Comparison of ENCODE assay signal across 8 cellular contexts in genomic region chr6:41723178-41723935, GRCh38. TPM values are rescaled to one million over a fixed set of nuclear protein-coding genes. Genes with fewer than 3 reads are reported as not detected.
DNase-seq lines count a peak whose midpoint lies in the region; ATAC-seq lines count a peak whose summit lies in the region.

No MANE protein-coding gene starts in this region.

- H3K4me1 Mint-ChIP-seq in activated naive CD8-positive, alpha-beta T cell treated with anti-CD3 and anti-CD28 coated beads for 36 hours: peaks cover 6% of the 10 kb centered on the region

- intact Hi-C loops in right cardiac atrium (cut with DNase I): no loop called here

- H3K36me3 ChIP-seq in skeletal muscle tissue (ENCODE audit: control insufficient read depth in 3 of 3, insufficient read depth in 3 of 3, low read length in 3 of 3): no peaks in the 10 kb centered on the region

- H3K27me3 ChIP-seq in right cardiac atrium (ENCODE audit: control insufficient read depth, insufficient read depth) (no peaks in the 10 kb centered on the region), skeletal muscle tissue (ENCODE audit: control insufficient read depth in 3 of 3, insufficient read depth in 3 of 3, low read length in 3 of 3) (no peaks in the 10 kb centered on the region)

- H3K4me3 ChIP-seq in Jurkat, Clone E6-1 (ENCODE audit: low read length): no peak overlapping the region
- no peak overlapping the region for H3K4me3 ChIP-seq in right cardiac atrium (ENCODE audit: low read length)
- peak overlapping the region; percentile 24 to 50 (median 41) for H3K4me3 ChIP-seq in skeletal muscle tissue (ENCODE audit: low read length in 3 of 3)

- peak overlapping the region; percentile 66 for H3K27ac Mint-ChIP-seq in activated naive CD8-positive, alpha-beta T cell treated with anti-CD3 and anti-CD28 coated beads for 36 hours

- H3K27ac ChIP-seq in right cardiac atrium (ENCODE audit: low read length) (peak overlapping the region; percentile 49), skeletal muscle tissue (ENCODE audit: low read depth, low read length) (peak overlapping the region; percentile 82)

- no peaks in the 10 kb centered on the region for H3K27me3 Mint-ChIP-seq in activated naive CD8-positive, alpha-beta T cell treated with anti-CD3 and anti-CD28 coated beads for 36 hours

- no peaks in the 10 kb centered on the region for H3K9me3 Mint-ChIP-seq in activated naive CD8-positive, alpha-beta T cell treated with anti-CD3 and anti-CD28 coated beads for 36 hours

- H3K4me3 Mint-ChIP-seq in activated naive CD8-positive, alpha-beta T cell treated with anti-CD3 and anti-CD28 coated beads for 36 hours: no peak overlapping the region

- DNase-seq in GM04504 (ENCODE audit: low read depth) (peak; percentile 84), right cardiac atrium (peak; percentile 83 to 90 (median 89))
- peak; percentile 54 for DNase-seq in Jurkat, Clone E6-1 (ENCODE audit: low read depth, low spot score)
- no peak for DNase-seq in activated naive CD8-positive, alpha-beta T cell treated with anti-CD3 and anti-CD28 coated beads for 36 hours
- no peak for DNase-seq in activated CD4-positive, alpha-beta T cell treated with anti-CD3 and anti-CD28 coated beads, Interleukin-2, amount 50 U/mL, for 1 hour
- no peak for DNase-seq in activated CD4-positive, alpha-beta T cell treated with anti-CD3 and anti-CD28 coated beads for 4 hours

- no peaks in the 10 kb centered on the region for H3K9me3 ChIP-seq in right cardiac atrium (ENCODE audit: control insufficient read depth, low read length)
- no peaks in the 10 kb centered on the region for H3K9me3 ChIP-seq in skeletal muscle tissue (ENCODE audit: control insufficient read depth in 3 of 3, low read length in 3 of 3)

- H3K36me3 Mint-ChIP-seq in activated naive CD8-positive, alpha-beta T cell treated with anti-CD3 and anti-CD28 coated beads for 36 hours: no peaks in the 10 kb centered on the region

- peak overlapping the region; percentile 50 to 73 (median 57) for H3K9ac ChIP-seq in skeletal muscle tissue (ENCODE audit: low read depth in 1 of 3, low read length in 3 of 3)

- ATAC-seq in GM21786 (IDR thresholded peaks at IDR 0.05; ENCODE audit: unreplicated experiment) (peak; percentile 69), right cardiac atrium (peak; percentile 80 to 89)

- WGBS in right cardiac atrium: 39% methylated on average over 23 of the region's 23 CpGs

- H3K4me1 ChIP-seq in right cardiac atrium (ENCODE audit: control insufficient read depth, insufficient read depth, low read length) (peaks cover 30% of the 10 kb centered on the region), skeletal muscle tissue (ENCODE audit: control insufficient read depth in 3 of 3, insufficient read depth in 3 of 3, low read length in 3 of 3) (peaks cover 79 to 95% (median 81%) of the 10 kb centered on the region in 3 donors)

RNA-seq across cellular contexts. Expression of gene TFEB, which starts 12.1 kb away (rescaled TPM):
- 6.3 TPM for polyA plus RNA-seq in Jurkat, Clone E6-1 (2012; ENCODE audit: insufficient read depth, insufficient read length)
- 10 to 100 TPM in 1 of 2 experiments, 1 to 10 TPM in 1; 9.3 to 11.5 TPM for total RNA-seq in activated naive CD8-positive, alpha-beta T cell treated with anti-CD3 and anti-CD28 coated beads for 36 hours
- total RNA-seq in right cardiac atrium: 10 to 100 TPM; 31.6 to 51.1 (median 46.2) TPM
- polyA plus RNA-seq in right cardiac atrium: 33.4 TPM
- 7.8 TPM for total RNA-seq in skeletal muscle tissue

RNA-seq across cellular contexts. Expression of gene PGC, which starts 23.8 kb away (rescaled TPM):
- polyA plus RNA-seq in Jurkat, Clone E6-1 (2012; ENCODE audit: insufficient read depth, insufficient read length): not detected
- not detected for total RNA-seq in activated naive CD8-positive, alpha-beta T cell treated with anti-CD3 and anti-CD28 coated beads for 36 hours
- under 1 TPM in 1 of 4 donors, not detected in 3; 0.42 TPM for total RNA-seq in right cardiac atrium
- polyA plus RNA-seq in right cardiac atrium: 1.00 TPM
- total RNA-seq in skeletal muscle tissue: 0.52 TPM

RNA-seq across cellular contexts. Expression of gene FRS3, which starts 56.3 kb away (rescaled TPM):
- 6.5 TPM for polyA plus RNA-seq in Jurkat, Clone E6-1 (2012; ENCODE audit: insufficient read depth, insufficient read length)
- 1 to 10 TPM; 3.1 to 5.2 TPM for total RNA-seq in activated naive CD8-positive, alpha-beta T cell treated with anti-CD3 and anti-CD28 coated beads for 36 hours
- total RNA-seq in right cardiac atrium (1 to 10 TPM; 3.7 to 6.9 (median 4.8) TPM), skeletal muscle tissue (1.6 TPM)
- 5.5 TPM for polyA plus RNA-seq in right cardiac atrium

RNA-seq across cellular contexts. Expression of gene PRICKLE4, which starts 57.2 kb away (rescaled TPM):
- polyA plus RNA-seq in Jurkat, Clone E6-1 (2012; ENCODE audit: insufficient read depth, insufficient read length): 2.6 TPM
- total RNA-seq in activated naive CD8-positive, alpha-beta T cell treated with anti-CD3 and anti-CD28 coated beads for 36 hours: not detected
- total RNA-seq in right cardiac atrium (1 to 10 TPM; 2.2 to 4.0 (median 3.2) TPM), skeletal muscle tissue (2.6 TPM)
- 1.7 TPM for polyA plus RNA-seq in right cardiac atrium

Comparison
In these comparisons a context has a peak if more than half of its experiments do, and no peak if none do; other contexts are left out.
1. DNase-seq: peak in GM04504 (single experiment), Jurkat, Clone E6-1 (single experiment) and right cardiac atrium (3 of 3); none in activated naive CD8-positive, alpha-beta T cell treated with anti-CD3 and anti-CD28 coated beads for 36 hours (single experiment), activated CD4-positive, alpha-beta T cell treated with anti-CD3 and anti-CD28 coated beads, Interleukin-2, amount 50 U/mL, for 1 hour (single experiment) and activated CD4-positive, alpha-beta T cell treated with anti-CD3 and anti-CD28 coated beads for 4 hours (0 of 2).
2. H3K4me3 ChIP-seq: peak in skeletal muscle tissue (3 of 3); none in Jurkat, Clone E6-1 (single experiment) and right cardiac atrium (single experiment).